In genomic region chr3:50624634-50625033, GRCh38 we compare ENCODE assay signal across 12 cellular contexts. TPM values are rescaled to one million over a fixed set of nuclear protein-coding genes. Genes with fewer than 3 reads are reported as not detected.
DNase-seq lines count a peak whose midpoint lies in the region; ATAC-seq, FAIRE-seq and TF ChIP-seq lines count a peak whose summit lies in the region.
"Had no signal": no experiment of that assay in that cellular context is flagged by ENCODE, and none has a peak within 500 bp of the region (broad histone marks: within the 10 kb centered on the region; RNA-seq: fewer than 3 reads in every experiment).

No MANE protein-coding gene starts in this region.

- H3K27me3 Mint-ChIP-seq in activated T-cell treated with anti-CD3 and anti-CD28 coated beads, Interleukin-2, amount 50 U/mL, for 4 hours (ENCODE audit: low read depth): no peaks in the 10 kb centered on the region
- H3K27me3 Mint-ChIP-seq: naive B cell had no signal

- no peak for ATAC-seq in activated T-cell treated with anti-CD3 and anti-CD28 coated beads, Interleukin-2, amount 50 U/mL, for 4 hours
- peak; percentile 66 for ATAC-seq in esophagus mucosa

- no peak for DNase-seq in activated T-cell treated with anti-CD3 and anti-CD28 coated beads, Interleukin-2, amount 50 U/mL, for 4 hours
- no peak for DNase-seq in activated T-cell treated with anti-CD3 and anti-CD28 coated beads, Interleukin-2, amount 50 U/mL, for 1 hour
- DNase-seq in RCC 7860 (ENCODE audit: low spot score) (peak; percentile 49), spleen (no peak), D721Med (ENCODE audit: insufficient read length, low spot score) (no peak), uterus (no peak), NCI-H510A (lab: John Stamatoyannopoulos, UW) (no peak)
- DNase-seq: naive B cell had no signal

- WGBS in spleen, 5 donors: 94 to 100% (median 100%) methylated on average over 2 of the region's 2 CpGs

- TF ChIP-seq CTCF in spleen (IDR thresholded peaks at IDR 0.05 in 8 of 11, conservative IDR thresholded peaks at IDR 0.05 in 3 of 11) (no peak), D721Med (IDR thresholded peaks at IDR 0.05; ENCODE audit: insufficient read depth, missing control alignments) (no peak), uterus (IDR thresholded peaks at IDR 0.05) (no peak)

- H3K36me3 Mint-ChIP-seq in activated T-cell treated with anti-CD3 and anti-CD28 coated beads, Interleukin-2, amount 50 U/mL, for 4 hours (ENCODE audit: insufficient read depth): peaks cover 25% of the 10 kb centered on the region
- H3K36me3 Mint-ChIP-seq: naive B cell had no signal

- no peaks in the 10 kb centered on the region for H3K9me3 Mint-ChIP-seq in activated T-cell treated with anti-CD3 and anti-CD28 coated beads, Interleukin-2, amount 50 U/mL, for 4 hours
- H3K9me3 Mint-ChIP-seq: naive B cell had no signal

- peaks cover 96% of the 10 kb centered on the region for H3K4me1 Mint-ChIP-seq in activated T-cell treated with anti-CD3 and anti-CD28 coated beads, Interleukin-2, amount 50 U/mL, for 4 hours (ENCODE audit: low read depth)

- TF ChIP-seq POLR2A in spleen (IDR thresholded peaks at IDR 0.05) (no peak), uterus (IDR thresholded peaks at IDR 0.05) (no peak)

- H3K4me1 ChIP-seq in spleen (peaks cover 22 to 100% (median 83%) of the 10 kb centered on the region in 6 donors), uterus (peaks cover 0 to 5% of the 10 kb centered on the region in 2 donors)

- H3K9me3 ChIP-seq in spleen (no peaks in the 10 kb centered on the region), uterus (no peaks in the 10 kb centered on the region)
- H3K9me3 ChIP-seq: upper lobe of left lung had no signal

- H3K27ac ChIP-seq in spleen: peak overlapping the region in 5 of 8 donors; percentile 15 to 96 (median 70)
- H3K27ac ChIP-seq in uterus: no peak overlapping the region
- H3K27ac ChIP-seq: SK-N-MC had no signal

- FAIRE-seq in RCC 7860 (lab: Jason Lieb, UNC): no peak
- no peak for FAIRE-seq in D721Med (lab: Jason Lieb, UNC)
- FAIRE-seq: colon had no signal

- no peaks in the 10 kb centered on the region for H3K27me3 ChIP-seq in spleen (replicated peaks in 1 of 7)
- no peaks in the 10 kb centered on the region for H3K27me3 ChIP-seq in uterus
- H3K27me3 ChIP-seq: upper lobe of left lung had no signal

- intact Hi-C loops in spleen (cut with DNase I; ENCODE audit: low total_unique reads) (no loop called here), uterus (cut with DNase I; ENCODE audit: low total_unique reads) (no loop called here)

- peak overlapping the region in 1 of 8 donors; percentile 32 for H3K4me3 ChIP-seq in spleen
- H3K4me3 ChIP-seq in uterus: no peak overlapping the region
- H3K4me3 ChIP-seq: SK-N-MC, upper lobe of left lung had no signal

- H3K36me3 ChIP-seq in spleen (peaks cover 0 to 47% (median 0%) of the 10 kb centered on the region in 6 donors), uterus (no peaks in the 10 kb centered on the region)
- H3K36me3 ChIP-seq: upper lobe of left lung had no signal

- peak overlapping the region; percentile 53 for H3K4me3 Mint-ChIP-seq in activated T-cell treated with anti-CD3 and anti-CD28 coated beads, Interleukin-2, amount 50 U/mL, for 4 hours

RNA-seq across cellular contexts. Expression of gene MAPKAPK3, which starts 7.7 kb away (rescaled TPM):
- 100 to 1,000 TPM; 174 to 225 (median 210) TPM for total RNA-seq in activated T-cell treated with anti-CD3 and anti-CD28 coated beads, Interleukin-2, amount 50 U/mL, for 4 hours
- total RNA-seq in esophagus mucosa (50.5 TPM), spleen (10 to 100 TPM; 34.7 to 55.0 (median 44.9) TPM), uterus (10 to 100 TPM; 22.0 to 39.1 (median 29.0) TPM)
- polyA plus RNA-seq in spleen: 10 to 100 TPM; 18.0 to 34.8 (median 18.9) TPM

RNA-seq across cellular contexts. Expression of gene CISH, which starts 13.1 kb away (rescaled TPM):
- 100 to 1,000 TPM; 223 to 268 (median 229) TPM for total RNA-seq in activated T-cell treated with anti-CD3 and anti-CD28 coated beads, Interleukin-2, amount 50 U/mL, for 4 hours
- total RNA-seq in esophagus mucosa: 4.8 TPM
- 10 to 100 TPM in 5 of 7 donors, 1 to 10 TPM in 2; 8.7 to 23.6 (median 14.0) TPM for total RNA-seq in spleen
- 1 to 10 TPM; 2.9 to 7.4 (median 6.7) TPM for polyA plus RNA-seq in spleen
- 10 to 100 TPM in 1 of 4 donors, 1 to 10 TPM in 2, not detected in 1; 2.1 to 12.3 (median 5.6) TPM for total RNA-seq in uterus

RNA-seq across cellular contexts. Expression of gene DOCK3, which starts 50.1 kb away (rescaled TPM):
- 1 to 10 TPM; 1.2 to 1.7 (median 1.5) TPM for total RNA-seq in activated T-cell treated with anti-CD3 and anti-CD28 coated beads, Interleukin-2, amount 50 U/mL, for 4 hours
- total RNA-seq in esophagus mucosa: 0.84 TPM
- total RNA-seq in spleen: 1 to 10 TPM in 1 of 7 donors, under 1 TPM in 6; 0.21 to 2.1 (median 0.60) TPM
- under 1 TPM; 0.08 to 0.38 (median 0.37) TPM for polyA plus RNA-seq in spleen
- total RNA-seq in uterus: 1 to 10 TPM in 1 of 4 donors, under 1 TPM in 3; under 0.01 to 1.6 (median 0.46) TPM

RNA-seq across cellular contexts. Expression of gene HEMK1, which starts 55.3 kb away (rescaled TPM):
- total RNA-seq in activated T-cell treated with anti-CD3 and anti-CD28 coated beads, Interleukin-2, amount 50 U/mL, for 4 hours: 10 to 100 TPM; 26.8 to 31.1 (median 27.4) TPM
- total RNA-seq in esophagus mucosa: 11.0 TPM
- 10 to 100 TPM in 6 of 7 donors, 1 to 10 TPM in 1; 7.6 to 22.5 (median 18.9) TPM for total RNA-seq in spleen
- polyA plus RNA-seq in spleen: 10 to 100 TPM; 25.1 to 45.2 (median 41.1) TPM
- total RNA-seq in uterus: 10 to 100 TPM in 2 of 4 donors, 1 to 10 TPM in 1, under 1 TPM in 1; 0.77 to 26.5 (median 11.4) TPM

RNA-seq across cellular contexts. Expression of gene C3orf18, which starts 57.1 kb away (rescaled TPM):
- 10 to 100 TPM in 1 of 3 donors, 1 to 10 TPM in 2; 6.7 to 11.2 (median 9.0) TPM for total RNA-seq in activated T-cell treated with anti-CD3 and anti-CD28 coated beads, Interleukin-2, amount 50 U/mL, for 4 hours
- total RNA-seq in esophagus mucosa (0.68 TPM), spleen (10 to 100 TPM in 1 of 7 donors, 1 to 10 TPM in 6; 3.2 to 12.2 (median 5.8) TPM), uterus (10 to 100 TPM in 3 of 4 donors, 1 to 10 TPM in 1; 7.1 to 21.0 (median 20.7) TPM)
- polyA plus RNA-seq in spleen: 1 to 10 TPM; 2.3 to 4.6 (median 3.5) TPM

Comparison
In these comparisons a context has a peak if more than half of its experiments do, and no peak if none do; other contexts are left out.
1. H3K27ac ChIP-seq: peak in spleen (5 of 8); none in uterus (0 of 2).
2. RNA of gene CISH, which starts 13.1 kb away (total RNA-seq): 223 to 268 TPM in activated T-cell treated with anti-CD3 and anti-CD28 coated beads, Interleukin-2, amount 50 U/mL, for 4 hours; 8.7 to 23.6 TPM in spleen, 2.1 to 12.3 TPM in uterus and 4.8 TPM in esophagus mucosa (single experiment); every median in the first group is over 4 times any median in the second.